11 cellular contexts compared by ENCODE assay signal in the genomic region with DNA sequence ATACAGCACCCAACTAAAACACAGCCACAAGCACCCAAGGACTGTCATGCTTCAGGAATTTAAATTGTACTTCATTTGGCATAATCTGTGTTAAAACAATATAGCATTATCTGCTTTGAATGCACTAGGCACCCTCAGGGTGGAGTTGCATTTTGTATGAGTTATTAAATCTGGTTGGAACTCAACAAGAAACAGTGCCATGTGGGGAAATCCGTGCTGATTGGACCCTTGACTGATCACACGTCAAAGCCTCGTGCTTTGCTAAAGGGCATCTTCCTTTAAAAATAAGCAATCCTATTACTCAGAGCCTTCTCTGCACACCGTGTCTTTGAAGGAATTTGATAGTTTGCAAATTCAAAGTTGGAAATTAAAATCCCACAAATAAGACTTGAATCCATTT. TPM values are rescaled to one million over a fixed set of nuclear protein-coding genes. Genes with fewer than 3 reads are reported as not detected.
DNase-seq lines count a peak whose midpoint lies in the region; TF ChIP-seq lines count a peak whose summit lies in the region.
"Had no signal": no experiment of that assay in that cellular context is flagged by ENCODE, and none has a peak within 500 bp of the region (broad histone marks: within the 10 kb centered on the region; RNA-seq: fewer than 3 reads in every experiment).

No MANE protein-coding gene starts in this region.

- no peak overlapping the region for H3K4me3 ChIP-seq in HFF-Myc (replicated peaks; ENCODE audit: low read depth, low read length)
- no peak overlapping the region for H3K4me3 ChIP-seq in thyroid gland (replicated peaks in 1 of 3)

- DNase-seq in HFF-Myc (ENCODE audit: extremely low read depth, low read depth) (peak; percentile 51), amniotic stem cell (lab: John Stamatoyannopoulos, UW) (peak; percentile 95), foreskin melanocyte (peak; percentile 99), thyroid gland (no peak), iPS-NIHi7 (ENCODE audit: extremely low spot score) (no peak), NCI-H526 treated with DMSO at 0.1 percent for 48 hours (lab: John Stamatoyannopoulos, UW) (no peak)
- no peak for DNase-seq in stimulated activated CD4-positive, alpha-beta T cell treated with anti-CD3 and anti-CD28 coated beads, Interleukin-1b, Interleukin-23, amount 100 ng/mL, for 48 hours
- DNase-seq: activated CD4-positive, alpha-beta memory T cell treated with anti-CD3 and anti-CD28 coated beads, Interleukin-2, amount 10 ng/mL, durations not matched to agents 7 days and 5 days; Kasumi-1; mesendoderm; small intestine had no signal

- H3K27ac ChIP-seq in thyroid gland = peak overlapping the region in 2 of 3 donors; percentile 26 to 44

- intact Hi-C loops in thyroid gland (cut with DNase I) = no loop called here

- WGBS in thyroid gland, 2 donors = 21 to 28% methylated on average over 4 of the region's 4 CpGs

- no peaks in the 10 kb centered on the region for H3K36me3 ChIP-seq in thyroid gland

- H3K27me3 ChIP-seq in thyroid gland = no peaks in the 10 kb centered on the region

- TF ChIP-seq CTCF in HFF-Myc (IDR thresholded peaks at IDR 0.05; ENCODE audit: low read depth, low read length, missing control alignments) (no peak), thyroid gland (IDR thresholded peaks at IDR 0.05) (no peak)

- no peaks in the 10 kb centered on the region for H3K9me3 ChIP-seq in thyroid gland

- peaks cover 42 to 50% of the 10 kb centered on the region in 2 donors for H3K4me1 ChIP-seq in thyroid gland

- TF ChIP-seq POLR2A in thyroid gland (IDR thresholded peaks at IDR 0.05) = no peak

RNA-seq across cellular contexts. Expression of a gene that starts 35.4 kb away (rescaled TPM):
- 1,000 to 10,000 TPM in 3 of 4 donors, 100 to 1,000 TPM in 1; 660 to 2,581 (median 1,387) TPM for total RNA-seq in thyroid gland
- total RNA-seq: activated CD4-positive, alpha-beta memory T cell treated with anti-CD3 and anti-CD28 coated beads, Interleukin-2, amount 10 ng/mL, durations not matched to agents 7 days and 5 days had no signal

Comparison
In these comparisons a context has a peak if more than half of its experiments do, and no peak if none do; other contexts are left out.
1. DNase-seq: peak in HFF-Myc (single experiment), amniotic stem cell (single experiment) and foreskin melanocyte (single experiment); none in thyroid gland (0 of 2), iPS-NIHi7 (single experiment), stimulated activated CD4-positive, alpha-beta T cell treated with anti-CD3 and anti-CD28 coated beads, Interleukin-1b, Interleukin-23, amount 100 ng/mL, for 48 hours (single experiment) and NCI-H526 treated with DMSO at 0.1 percent for 48 hours (single experiment).